ENCODE assay signal across 8 cellular contexts in the genomic region with DNA sequence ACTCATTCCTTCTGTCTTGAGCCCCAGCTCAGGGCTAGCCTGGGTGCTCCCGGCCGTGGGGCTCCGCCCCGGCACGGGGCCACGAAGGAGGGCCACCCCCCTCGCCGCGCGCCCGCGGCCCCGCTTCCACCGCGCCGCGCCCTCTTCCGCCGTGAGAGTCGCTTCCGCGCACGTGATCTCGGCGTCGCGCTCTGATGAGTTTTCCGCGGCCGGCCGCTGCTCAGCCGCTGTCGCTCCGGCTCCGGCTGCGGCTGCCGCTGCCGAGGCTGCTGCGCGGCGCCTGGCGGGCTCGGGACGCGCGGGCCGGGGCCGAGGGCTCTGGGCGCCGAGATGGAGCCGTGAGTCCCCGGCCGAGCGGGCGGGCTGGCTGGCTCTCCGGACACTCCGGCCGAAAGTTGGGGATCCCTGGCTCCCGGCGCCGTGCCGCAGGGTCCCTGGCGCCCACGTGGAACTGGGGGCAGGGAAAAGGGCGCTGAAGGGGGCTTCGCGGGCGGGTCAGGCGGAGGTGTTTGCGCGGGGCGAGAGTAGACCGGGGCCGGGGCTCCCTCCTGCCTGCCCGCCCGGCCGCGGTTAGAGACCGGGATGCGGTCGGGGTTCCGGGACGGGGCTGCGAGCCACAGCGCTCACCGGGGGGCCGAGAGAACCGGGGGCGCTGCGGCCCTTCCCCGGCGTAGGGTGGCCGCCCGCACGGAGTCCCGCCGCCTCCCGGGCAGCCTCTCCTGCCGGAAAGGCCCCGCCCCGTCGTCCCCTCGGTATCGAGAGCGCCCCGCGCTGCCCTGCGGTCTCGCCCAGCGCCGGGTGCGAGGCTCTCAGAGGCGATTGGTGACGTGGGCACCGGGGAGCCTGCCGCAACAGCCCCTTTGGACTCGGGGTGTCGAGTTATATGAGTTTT. TPM values are rescaled to one million over a fixed set of nuclear protein-coding genes. Genes with fewer than 3 reads are reported as not detected.
A peak's percentile ranks its signal among the peaks of the same experiment; 100 is the strongest.
DNase-seq lines count a peak whose midpoint lies in the region; ATAC-seq and TF ChIP-seq lines count a peak whose summit lies in the region.

A gene with protein sequence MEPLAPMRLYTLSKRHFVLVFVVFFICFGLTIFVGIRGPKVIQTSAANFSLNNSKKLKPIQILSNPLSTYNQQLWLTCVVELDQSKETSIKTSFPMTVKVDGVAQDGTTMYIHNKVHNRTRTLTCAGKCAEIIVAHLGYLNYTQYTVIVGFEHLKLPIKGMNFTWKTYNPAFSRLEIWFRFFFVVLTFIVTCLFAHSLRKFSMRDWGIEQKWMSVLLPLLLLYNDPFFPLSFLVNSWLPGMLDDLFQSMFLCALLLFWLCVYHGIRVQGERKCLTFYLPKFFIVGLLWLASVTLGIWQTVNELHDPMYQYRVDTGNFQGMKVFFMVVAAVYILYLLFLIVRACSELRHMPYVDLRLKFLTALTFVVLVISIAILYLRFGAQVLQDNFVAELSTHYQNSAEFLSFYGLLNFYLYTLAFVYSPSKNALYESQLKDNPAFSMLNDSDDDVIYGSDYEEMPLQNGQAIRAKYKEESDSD (plus strand): TSS at position 197 of the 892 bp plus-strand sequence. CDS start 134 bp downstream, at position 331.

- peak; percentile 25 for DNase-seq in GOT3 (lab: John Stamatoyannopoulos, UW)
- DNase-seq in LoVo (ENCODE audit: low spot score) = peak; percentile 89
- DNase-seq in glomerular endothelial cell (ENCODE audit: extremely low read depth, low read depth, low spot score) = no peak
- peak; percentile 91 for DNase-seq in osteocyte (ENCODE audit: extremely low spot score, unreplicated experiment)
- peak; percentile 24 for DNase-seq in thoracic aorta (ENCODE audit: low spot score)

- H3K27ac ChIP-seq in thoracic aorta = peak within 1 kb of the TSS; percentile 82 to 86

- no peak for TF ChIP-seq CTCF in osteocyte (IDR thresholded peaks at IDR 0.05)
- no peak for TF ChIP-seq CTCF in thoracic aorta (IDR thresholded peaks at IDR 0.05)

- peaks cover 14% of the 10 kb centered on the region for H3K4me1 ChIP-seq in ES-I3 (ENCODE audit: insufficient read depth, low read length)
- peaks cover 8 to 15% of the 10 kb centered on the region in 2 donors for H3K4me1 ChIP-seq in thoracic aorta (ENCODE audit: control insufficient read depth in 1 of 2, low read depth in 2 of 2)

- peaks cover 34% of the 10 kb centered on the region for H3K4me1 Mint-ChIP-seq in activated naive CD4-positive, alpha-beta T cell treated with anti-CD3 and anti-CD28 coated beads, Interleukin-2, amount 50 U/mL, for 24 hours
- peaks cover 22% of the 10 kb centered on the region for H3K4me1 Mint-ChIP-seq in osteocyte (ENCODE audit: unreplicated experiment)

- peak within 1 kb of the TSS; percentile 93 for H3K27ac Mint-ChIP-seq in activated naive CD4-positive, alpha-beta T cell treated with anti-CD3 and anti-CD28 coated beads, Interleukin-2, amount 50 U/mL, for 24 hours
- peak within 1 kb of the TSS; percentile 93 for H3K27ac Mint-ChIP-seq in osteocyte (ENCODE audit: unreplicated experiment)

- no peaks in the 10 kb centered on the region for H3K27me3 Mint-ChIP-seq in activated naive CD4-positive, alpha-beta T cell treated with anti-CD3 and anti-CD28 coated beads, Interleukin-2, amount 50 U/mL, for 24 hours
- H3K27me3 Mint-ChIP-seq in osteocyte (ENCODE audit: unreplicated experiment) = no peaks in the 10 kb centered on the region

- no peaks in the 10 kb centered on the region for H3K27me3 ChIP-seq in thoracic aorta (replicated peaks; ENCODE audit: insufficient read depth)

- H3K36me3 ChIP-seq in ES-I3 (ENCODE audit: insufficient read depth, low read length) = no peaks in the 10 kb centered on the region
- H3K36me3 ChIP-seq in thoracic aorta = no peaks in the 10 kb centered on the region

- no peaks in the 10 kb centered on the region for H3K9me3 ChIP-seq in ES-I3 (ENCODE audit: control insufficient read depth, insufficient read depth, low read length)
- no peaks in the 10 kb centered on the region for H3K9me3 ChIP-seq in thoracic aorta

- H3K9me3 Mint-ChIP-seq in activated naive CD4-positive, alpha-beta T cell treated with anti-CD3 and anti-CD28 coated beads, Interleukin-2, amount 50 U/mL, for 24 hours = no peaks in the 10 kb centered on the region
- no peaks in the 10 kb centered on the region for H3K9me3 Mint-ChIP-seq in osteocyte (ENCODE audit: unreplicated experiment)

- no peaks in the 10 kb centered on the region for H3K36me3 Mint-ChIP-seq in activated naive CD4-positive, alpha-beta T cell treated with anti-CD3 and anti-CD28 coated beads, Interleukin-2, amount 50 U/mL, for 24 hours
- H3K36me3 Mint-ChIP-seq in osteocyte (ENCODE audit: unreplicated experiment) = no peaks in the 10 kb centered on the region

- ATAC-seq in SK-N-SH treated with all-trans-retinoic acid at 6 μM for 48 hours = peak; percentile 82
- ATAC-seq in thoracic aorta (ENCODE audit: insufficient number of reproducible peaks, low FRiP score, low read depth) = peak; percentile 67

- peak within 1 kb of the TSS; percentile 59 for H3K9ac ChIP-seq in ES-I3 (ENCODE audit: low read depth, low read length)

- peak within 1 kb of the TSS; percentile 93 for H3K4me3 ChIP-seq in thoracic aorta

- peak within 1 kb of the TSS; percentile 96 for H3K4me3 Mint-ChIP-seq in activated naive CD4-positive, alpha-beta T cell treated with anti-CD3 and anti-CD28 coated beads, Interleukin-2, amount 50 U/mL, for 24 hours
- H3K4me3 Mint-ChIP-seq in osteocyte (ENCODE audit: unreplicated experiment) = peak within 1 kb of the TSS; percentile 93

TF ChIP-seq in SK-N-SH treated with all-trans-retinoic acid at 6 μM for 48 hours, 23 proteins besides CTCF, POLR2A, EP300 and RAD21:
- TF ChIP-seq, protein P1, sequence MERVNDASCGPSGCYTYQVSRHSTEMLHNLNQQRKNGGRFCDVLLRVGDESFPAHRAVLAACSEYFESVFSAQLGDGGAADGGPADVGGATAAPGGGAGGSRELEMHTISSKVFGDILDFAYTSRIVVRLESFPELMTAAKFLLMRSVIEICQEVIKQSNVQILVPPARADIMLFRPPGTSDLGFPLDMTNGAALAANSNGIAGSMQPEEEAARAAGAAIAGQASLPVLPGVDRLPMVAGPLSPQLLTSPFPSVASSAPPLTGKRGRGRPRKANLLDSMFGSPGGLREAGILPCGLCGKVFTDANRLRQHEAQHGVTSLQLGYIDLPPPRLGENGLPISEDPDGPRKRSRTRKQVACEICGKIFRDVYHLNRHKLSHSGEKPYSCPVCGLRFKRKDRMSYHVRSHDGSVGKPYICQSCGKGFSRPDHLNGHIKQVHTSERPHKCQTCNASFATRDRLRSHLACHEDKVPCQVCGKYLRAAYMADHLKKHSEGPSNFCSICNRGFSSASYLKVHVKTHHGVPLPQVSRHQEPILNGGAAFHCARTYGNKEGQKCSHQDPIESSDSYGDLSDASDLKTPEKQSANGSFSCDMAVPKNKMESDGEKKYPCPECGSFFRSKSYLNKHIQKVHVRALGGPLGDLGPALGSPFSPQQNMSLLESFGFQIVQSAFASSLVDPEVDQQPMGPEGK (CRISPR knock-in tag; IDR thresholded peaks at IDR 0.05; ENCODE audit: borderline replicate concordance) = no peak
TF ChIP-seq in SK-N-SH treated with all-trans-retinoic acid at 6 μM for 48 hours: peak in this region for 0.

RNA-seq across cellular contexts. Expression of the gene that starts here (rescaled TPM):
- total RNA-seq in glomerular endothelial cell (43.1 and 46.6 TPM in 2 replicates), osteocyte (33.2 and 33.5 TPM in 2 replicates), thoracic aorta (10 to 100 TPM; 21.4 to 26.3 TPM)
